Comparison of ENCODE assay signal across 8 cellular contexts in the genomic region with DNA sequence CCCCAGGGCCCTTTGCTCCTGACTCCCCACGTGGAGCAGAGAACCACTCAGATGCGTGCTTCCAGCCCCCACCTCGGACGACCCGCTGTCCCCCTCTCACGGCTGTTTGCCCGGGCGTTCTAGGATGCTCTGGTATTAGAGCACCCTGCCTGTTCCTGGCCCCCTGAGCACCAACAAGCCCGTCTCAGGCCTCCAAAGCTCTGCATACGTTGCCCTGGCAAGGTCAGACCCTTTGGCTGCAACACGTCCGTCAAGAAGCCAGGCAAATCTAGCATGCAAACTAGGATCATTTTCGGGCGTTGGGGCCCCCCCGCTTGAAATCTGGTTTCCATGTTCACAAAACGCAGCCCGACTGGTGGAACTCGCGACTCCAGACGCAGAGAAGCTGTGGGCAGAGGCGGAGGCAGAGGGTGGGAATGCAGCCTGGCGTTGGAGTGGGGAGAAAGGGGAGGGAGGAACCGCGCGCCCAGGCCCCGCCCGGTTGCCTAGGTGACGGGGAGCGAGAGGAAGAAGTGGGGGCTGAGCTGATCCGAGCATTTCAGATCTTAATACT.
DNase-seq lines count a peak whose midpoint lies in the region; ATAC-seq and TF ChIP-seq lines count a peak whose summit lies in the region.

No MANE protein-coding gene starts in this region.

- no peaks in the 10 kb centered on the region for H3K9me3 ChIP-seq in neuron (ENCODE audit: low read length)

- peaks cover 19% of the 10 kb centered on the region for H3K4me1 ChIP-seq in neuron (ENCODE audit: insufficient read depth, low read length)

- no peaks in the 10 kb centered on the region for H3K36me3 ChIP-seq in neuron (ENCODE audit: insufficient read depth, low read length)

- peak overlapping the region; percentile 24 for H3K4me3 ChIP-seq in WI38 (ENCODE audit: low read depth, low read length)
- H3K4me3 ChIP-seq in neuron (ENCODE audit: low read length), result peak overlapping the region; percentile 50

- ATAC-seq in HG03378 (IDR thresholded peaks at IDR 0.05; ENCODE audit: unreplicated experiment) (no peak), HG03139 (IDR thresholded peaks at IDR 0.05; ENCODE audit: unreplicated experiment) (no peak)

- H3K27me3 ChIP-seq in neuron (ENCODE audit: insufficient read depth, low read length), result no peaks in the 10 kb centered on the region

- H2AFZ ChIP-seq in neuron (ENCODE audit: low read depth, low read length), result peak overlapping the region; percentile 42

- DNase-seq in activated gamma-delta T cell treated with Interleukin-2 at 50 U/mL for 16 hours (peak; percentile 7), activated gamma-delta T cell (lab: John Stamatoyannopoulos, UW) (no peak), NCI-H1092 treated with DMSO at 0.1 percent for 48 hours (lab: John Stamatoyannopoulos, UW) (peak; percentile 71), globus pallidus (ENCODE audit: low spot score) (peak; percentile 26)

- TF ChIP-seq CTCF in WI38 (IDR thresholded peaks at IDR 0.05; ENCODE audit: low read depth, low read length), result no peak
